In genomic region chr6:137370871-137371633, GRCh38 we compare ENCODE assay signal across 1 cellular context.
TF ChIP-seq lines count a peak whose summit lies in the region.

No MANE protein-coding gene starts in this region.

TF ChIP-seq in K562, 482 proteins besides CTCF, POLR2A, EP300 and RAD21 (continued from another document and continues in another):
- TF ChIP-seq CUX1 (CRISPR knock-in tag; IDR thresholded peaks at IDR 0.05) (peak; percentile 91), NFXL1 (CRISPR knock-in tag; IDR thresholded peaks at IDR 0.05) (peak; percentile 91), ARID3B (CRISPR knock-in tag; IDR thresholded peaks at IDR 0.05; ENCODE audit: borderline replicate concordance) (no peak), EWSR1 (IDR thresholded peaks at IDR 0.05; ENCODE audit: borderline replicate concordance, low read depth, partially characterized antibody) (no peak), MCM5 (IDR thresholded peaks at IDR 0.05; ENCODE audit: low read depth) (no peak), TEAD1 (CRISPR knock-in tag; IDR thresholded peaks at IDR 0.05) (peak in 1 of 2 experiments; percentile 91; a peak in 2 of 4 replicates), ZNF449 (CRISPR knock-in tag; IDR thresholded peaks at IDR 0.05) (peak; percentile 81; the same call in 1 of the 2 replicates), ZKSCAN3 (CRISPR knock-in tag; IDR thresholded peaks at IDR 0.05) (no peak), MBD1 (CRISPR knock-in tag; IDR thresholded peaks at IDR 0.05) (no peak), RBM14 (IDR thresholded peaks at IDR 0.05; ENCODE audit: borderline replicate concordance, insufficient read depth, low read depth, low read length) (no peak), ZNF561 (CRISPR knock-in tag; conservative IDR thresholded peaks at IDR 0.05) (no peak), ZNF354B (CRISPR knock-in tag; IDR thresholded peaks at IDR 0.05) (0 out of 2 replicates have a peak, but pooled peaks have one; percentile 31), ZC3H4 (CRISPR knock-in tag; IDR thresholded peaks at IDR 0.05; ENCODE audit: borderline replicate concordance) (no peak), SMAD3 (CRISPR knock-in tag; conservative IDR thresholded peaks at IDR 0.05) (peak; percentile 95), POLR2H (tag; IDR thresholded peaks at IDR 0.05; ENCODE audit: low read depth) (peak; percentile 45; the same call in 1 of the 2 replicates), GTF2A2 (tag; IDR thresholded peaks at IDR 0.05) (peak; percentile 94), MECOM (CRISPR knock-in tag; IDR thresholded peaks at IDR 0.05) (peak; percentile 70; the same call in 1 of the 2 replicates), ZNF592 (IDR thresholded peaks at IDR 0.05) (peak; percentile 99), ZNF79 (CRISPR knock-in tag; IDR thresholded peaks at IDR 0.05; ENCODE audit: low read depth) (peak; percentile 51; the same call in 1 of the 2 replicates), ZNF197 (CRISPR knock-in tag; IDR thresholded peaks at IDR 0.05; ENCODE audit: low read depth) (peak; percentile 88), L3MBTL2 (IDR thresholded peaks at IDR 0.05) (peak; percentile 52; the same call in 1 of the 2 replicates), ZNF766 (CRISPR knock-in tag; conservative IDR thresholded peaks at IDR 0.05) (peak; percentile 90), U2AF1 (optimal IDR thresholded peaks at IDR 0.05; ENCODE audit: low read depth, low read length) (no peak), NR2C1 (IDR thresholded peaks at IDR 0.05) (no peak), NR2C1 (tag; IDR thresholded peaks at IDR 0.05) (peak; percentile 87), GMEB1 (CRISPR knock-in tag; IDR thresholded peaks at IDR 0.05) (peak; percentile 25; the same call in 1 of the 2 replicates), ZKSCAN8 (CRISPR knock-in tag; IDR thresholded peaks at IDR 0.05) (peak; percentile 88), CXXC5 (CRISPR knock-in tag; IDR thresholded peaks at IDR 0.05) (peak; percentile 74), HMG20A (CRISPR knock-in tag; conservative IDR thresholded peaks at IDR 0.05) (no peak), ZNF436 (CRISPR knock-in tag; IDR thresholded peaks at IDR 0.05) (no peak), BRCA1 (IDR thresholded peaks at IDR 0.05) (no peak), BRCA1 (CRISPR knock-in tag; IDR thresholded peaks at IDR 0.05) (no peak), MBD2 (IDR thresholded peaks at IDR 0.05; ENCODE audit: borderline replicate concordance, low read depth) (no peak), ELK3 (CRISPR knock-in tag; IDR thresholded peaks at IDR 0.05) (no peak), CREB1 (IDR thresholded peaks at IDR 0.05) (no peak), CREB1 (CRISPR knock-in tag; IDR thresholded peaks at IDR 0.05) (no peak), ZFP1 (CRISPR knock-in tag; IDR thresholded peaks at IDR 0.05) (no peak), PTTG1 (tag; IDR thresholded peaks at IDR 0.05; ENCODE audit: low read depth) (peak; percentile 89), BCL6 (CRISPR knock-in tag; IDR thresholded peaks at IDR 0.05) (peak; percentile 40; the same call in 1 of the 2 replicates), BMI1 (IDR thresholded peaks at IDR 0.05; ENCODE audit: low read length) (no peak), PRMT5 (CRISPR knock-in tag; IDR thresholded peaks at IDR 0.05) (no peak), SIX5 (IDR thresholded peaks at IDR 0.05; ENCODE audit: borderline replicate concordance in 1 of 2, insufficient read depth in 1 of 2, low read depth in 1 of 2, low read length in 2 of 2) (no peak), ZNF589 (CRISPR knock-in tag; IDR thresholded peaks at IDR 0.05; ENCODE audit: low read depth) (peak; percentile 86), TRIM28 (IDR thresholded peaks at IDR 0.05) (no peak), DDX20 (tag; IDR thresholded peaks at IDR 0.05; ENCODE audit: low read depth) (peak; percentile 90), ZNF253 (CRISPR knock-in tag; conservative IDR thresholded peaks at IDR 0.05) (no peak), HBP1 (CRISPR knock-in tag; IDR thresholded peaks at IDR 0.05) (0 out of 2 replicates have a peak, but pooled peaks have one; percentile 33), ZNF384 (IDR thresholded peaks at IDR 0.05; ENCODE audit: low read depth, low read length) (no peak), HDAC2 (IDR thresholded peaks at IDR 0.05) (no peak), HNRNPL (IDR thresholded peaks at IDR 0.05; ENCODE audit: low read depth, low read length) (no peak), ZBTB17 (CRISPR knock-in tag; IDR thresholded peaks at IDR 0.05) (peak; percentile 85; the same call in 1 of the 2 replicates), ZSCAN32 (CRISPR knock-in tag; IDR thresholded peaks at IDR 0.05) (no peak), CBX1 (IDR thresholded peaks at IDR 0.05; ENCODE audit: low read depth) (no peak), ZNF224 (CRISPR knock-in tag; IDR thresholded peaks at IDR 0.05) (no peak)
